In genomic region chrX:49165901-49166881, GRCh38 we compare ENCODE assay signal across 8 cellular contexts. TPM values are rescaled to one million over a fixed set of nuclear protein-coding genes. Genes with fewer than 3 reads are reported as not detected.
DNase-seq lines count a peak whose midpoint lies in the region; ATAC-seq and TF ChIP-seq lines count a peak whose summit lies in the region.

No MANE protein-coding gene starts in this region.

- no peaks in the 10 kb centered on the region for H3K9me3 Mint-ChIP-seq in activated naive CD4-positive, alpha-beta T cell treated with anti-CD3 and anti-CD28 coated beads, Interleukin-2, amount 50 U/mL, for 24 hours

- no peaks in the 10 kb centered on the region for H3K36me3 Mint-ChIP-seq in activated naive CD4-positive, alpha-beta T cell treated with anti-CD3 and anti-CD28 coated beads, Interleukin-2, amount 50 U/mL, for 24 hours

- peaks cover 29% of the 10 kb centered on the region for H3K4me1 Mint-ChIP-seq in activated naive CD4-positive, alpha-beta T cell treated with anti-CD3 and anti-CD28 coated beads, Interleukin-2, amount 50 U/mL, for 24 hours

- ATAC-seq in GM18861 (IDR thresholded peaks at IDR 0.05; ENCODE audit: unreplicated experiment) (peak; percentile 24), upper lobe of left lung (ENCODE audit: low FRiP score in 2 of 2) (peak; percentile 19 to 67)

- H3K27me3 ChIP-seq in HUES48 (ENCODE audit: control insufficient read depth, insufficient read depth, low read length) (peaks cover 14% of the 10 kb centered on the region), ovary (no peaks in the 10 kb centered on the region), upper lobe of left lung (peaks cover 0 to 5% (median 0%) of the 10 kb centered on the region in 4 donors)

- 38 to 52% (median 52%) methylated on average over 61 of the region's 61 CpGs for WGBS in ovary, 3 donors
- 22 to 48% methylated on average over 11 to 54 of the region's 61 CpGs for WGBS in upper lobe of left lung, 2 donors

- H3K27me3 Mint-ChIP-seq in activated naive CD4-positive, alpha-beta T cell treated with anti-CD3 and anti-CD28 coated beads, Interleukin-2, amount 50 U/mL, for 24 hours: no peaks in the 10 kb centered on the region

- H3K4me1 ChIP-seq in HUES48 (ENCODE audit: control insufficient read depth, insufficient read depth, low read length): peaks cover 13% of the 10 kb centered on the region
- no peaks in the 10 kb centered on the region for H3K4me1 ChIP-seq in ovary (ENCODE audit: insufficient read depth)
- peaks cover 6 to 26% (median 8%) of the 10 kb centered on the region in 4 donors for H3K4me1 ChIP-seq in upper lobe of left lung

- TF ChIP-seq EP300 in ovary (IDR thresholded peaks at IDR 0.05) (no peak), upper lobe of left lung (IDR thresholded peaks at IDR 0.05) (no peak)

- H3K4me3 ChIP-seq in HUES48 (ENCODE audit: low read depth, low read length) (peak overlapping the region; percentile 55), ovary (peak overlapping the region; percentile 22), upper lobe of left lung (peak overlapping the region in 3 of 4 donors; percentile 27 to 45 (median 44))

- H3K4me3 Mint-ChIP-seq in activated naive CD4-positive, alpha-beta T cell treated with anti-CD3 and anti-CD28 coated beads, Interleukin-2, amount 50 U/mL, for 24 hours: peak overlapping the region; percentile 85

- intact Hi-C loops in ovary (cut with DNase I): loop anchor here in 1 of 4 donors (5.0 kb wide), 1 partner anchor 254 kb away; the partner anchor contains the start of gene SLC35A2

- H3K27ac Mint-ChIP-seq in activated naive CD4-positive, alpha-beta T cell treated with anti-CD3 and anti-CD28 coated beads, Interleukin-2, amount 50 U/mL, for 24 hours: peak overlapping the region; percentile 89

- H3K9ac ChIP-seq in HUES48 (ENCODE audit: low read depth, low read length): no peak overlapping the region

- peak in 1 of 3 donors; percentile 9 for TF ChIP-seq CTCF in ovary (IDR thresholded peaks at IDR 0.05)
- peak in 3 of 6 experiments; percentile 18 to 34 (median 26) for TF ChIP-seq CTCF in upper lobe of left lung (IDR thresholded peaks at IDR 0.05)

- peak; percentile 82 for DNase-seq in SIG-M5 treated with dmso at 0.1 percent for 504 hours (lab: John Stamatoyannopoulos, UW; ENCODE audit: unreplicated experiment)
- peak; percentile 81 for DNase-seq in glomerular visceral epithelial cell (ENCODE audit: extremely low spot score)
- DNase-seq in ovary: peak; percentile 79 to 86 (median 81)
- DNase-seq in upper lobe of left lung: peak; percentile 84 to 89
- DNase-seq in foreskin melanocyte: no peak

- no peak overlapping the region for H3K27ac ChIP-seq in HUES48 (ENCODE audit: low read depth, low read length)
- H3K27ac ChIP-seq in ovary: peak overlapping the region; percentile 10 to 82
- peak overlapping the region; percentile 88 to 93 (median 90) for H3K27ac ChIP-seq in upper lobe of left lung

- TF ChIP-seq POLR2A in ovary (IDR thresholded peaks at IDR 0.05) (no peak), upper lobe of left lung (IDR thresholded peaks at IDR 0.05) (no peak)

- no peaks in the 10 kb centered on the region for H3K36me3 ChIP-seq in HUES48 (ENCODE audit: control insufficient read depth, insufficient read depth, low read length)
- no peaks in the 10 kb centered on the region for H3K36me3 ChIP-seq in ovary
- no peaks in the 10 kb centered on the region for H3K36me3 ChIP-seq in upper lobe of left lung

- peaks cover 8% of the 10 kb centered on the region; the same call in 1 of the 2 replicates for H3K9me3 ChIP-seq in HUES48 (ENCODE audit: control insufficient read depth, insufficient read depth, low read length)
- no peaks in the 10 kb centered on the region for H3K9me3 ChIP-seq in ovary
- H3K9me3 ChIP-seq in upper lobe of left lung: no peaks in the 10 kb centered on the region

RNA-seq across cellular contexts. Expression of gene MAGIX, which starts 3.6 kb away (rescaled TPM):
- total RNA-seq in ovary: 10 to 100 TPM in 1 of 7 donors, 1 to 10 TPM in 6; 1.3 to 22.5 (median 2.0) TPM
- under 1 TPM; 0.32 to 0.82 TPM for polyA plus RNA-seq in ovary
- 10 to 100 TPM in 4 of 6 donors, 1 to 10 TPM in 2; 7.3 to 16.3 (median 12.9) TPM for total RNA-seq in upper lobe of left lung

RNA-seq across cellular contexts. Expression of gene PLP2, which starts 5.5 kb away (rescaled TPM):
- 100 to 1,000 TPM in 5 of 7 donors, 10 to 100 TPM in 2; 16.3 to 116 (median 105) TPM for total RNA-seq in ovary
- polyA plus RNA-seq in ovary: 100 to 1,000 TPM in 1 of 2 donors, 10 to 100 TPM in 1; 92.6 to 244 TPM
- total RNA-seq in upper lobe of left lung: 100 to 1,000 TPM in 2 of 6 donors, 10 to 100 TPM in 4; 32.7 to 135 (median 58.4) TPM

RNA-seq across cellular contexts. Expression of gene PRICKLE3, which starts 20.0 kb away (rescaled TPM):
- total RNA-seq in ovary: 10 to 100 TPM in 6 of 7 donors, 1 to 10 TPM in 1; 9.1 to 15.1 (median 11.5) TPM
- polyA plus RNA-seq in ovary: 1 to 10 TPM; 3.5 to 5.5 TPM
- total RNA-seq in upper lobe of left lung: 10 to 100 TPM; 14.4 to 43.0 (median 19.7) TPM

RNA-seq across cellular contexts. Expression of gene SYP, which starts 33.8 kb away (rescaled TPM):
- total RNA-seq in ovary (1 to 10 TPM in 6 of 7 donors, under 1 TPM in 1; 0.69 to 3.3 (median 1.3) TPM), upper lobe of left lung (1 to 10 TPM; 2.1 to 8.0 (median 4.3) TPM)
- 1 to 10 TPM; 1.9 to 3.1 TPM for polyA plus RNA-seq in ovary

RNA-seq across cellular contexts. Expression of gene GPKOW, which starts 42.7 kb away (rescaled TPM):
- total RNA-seq in ovary: 10 to 100 TPM; 17.2 to 25.5 (median 20.9) TPM
- polyA plus RNA-seq in ovary: 10 to 100 TPM; 13.7 to 18.3 TPM
- 10 to 100 TPM; 14.7 to 23.1 (median 20.4) TPM for total RNA-seq in upper lobe of left lung
